ENCODE assay signal across 12 cellular contexts in genomic region chr18:10020176-10020575, GRCh38.
DNase-seq lines count a peak whose midpoint lies in the region; ATAC-seq and TF ChIP-seq lines count a peak whose summit lies in the region.
"Had no signal": no experiment of that assay in that cellular context is flagged by ENCODE, and none has a peak within 500 bp of the region (broad histone marks: within the 10 kb centered on the region; RNA-seq: fewer than 3 reads in every experiment).

No MANE protein-coding gene starts in this region.

- POLR2A ChIA-PET in PC-3 (lab: Charles Lee; ENCODE audit: unreplicated experiment) = no interaction called here
- POLR2A ChIA-PET in CD8-positive, alpha-beta T cell (lab: Charles Lee) = no interaction called here

- peaks cover 47% of the 10 kb centered on the region for H3K4me1 Mint-ChIP-seq in mesothelial cell of epicardium
- peaks cover 7% of the 10 kb centered on the region for H3K4me1 Mint-ChIP-seq in CD8-positive, alpha-beta T cell (ENCODE audit: low read depth)

- no peaks in the 10 kb centered on the region for H3K36me3 ChIP-seq in PC-3 (ENCODE audit: low read depth, low read length)
- no peaks in the 10 kb centered on the region for H3K36me3 ChIP-seq in CD8-positive, alpha-beta T cell (ENCODE audit: insufficient read depth, low read length)
- H3K36me3 ChIP-seq: colonic mucosa had no signal

- H4K20me1 ChIP-seq in PC-3 (ENCODE audit: low read length) = no peaks in the 10 kb centered on the region

- H3K9ac ChIP-seq in PC-3 (ENCODE audit: low read length) = no peak overlapping the region

- no peaks in the 10 kb centered on the region for H3K27me3 Mint-ChIP-seq in mesothelial cell of epicardium (ENCODE audit: low read depth)
- H3K27me3 Mint-ChIP-seq in CD8-positive, alpha-beta T cell (ENCODE audit: low read depth) = no peaks in the 10 kb centered on the region

- H3K27me3 ChIP-seq in PC-3 (ENCODE audit: low read length) = peaks cover 6% of the 10 kb centered on the region; the same call in 1 of the 2 replicates
- H3K27me3 ChIP-seq in CD8-positive, alpha-beta T cell (ENCODE audit: insufficient read depth, low read length) = no peaks in the 10 kb centered on the region
- H3K27me3 ChIP-seq: colonic mucosa had no signal

- BruUV-seq in PC-3 (replicated peaks; lab: Mats Ljungman, UMichigan) = no TSS peak

- H3K9me3 ChIP-seq in PC-3 (ENCODE audit: low read length) = no peaks in the 10 kb centered on the region
- no peaks in the 10 kb centered on the region for H3K9me3 ChIP-seq in CD8-positive, alpha-beta T cell (ENCODE audit: low read length)
- H3K9me3 ChIP-seq: colonic mucosa had no signal

- H3K4me3 Mint-ChIP-seq in mesothelial cell of epicardium = no peak overlapping the region
- no peak overlapping the region for H3K4me3 Mint-ChIP-seq in CD8-positive, alpha-beta T cell
- H3K4me3 Mint-ChIP-seq: activated naive CD8-positive, alpha-beta T cell; nephron progenitor cell had no signal

- peaks cover 2% of the 10 kb centered on the region for H3K36me3 Mint-ChIP-seq in mesothelial cell of epicardium
- no peaks in the 10 kb centered on the region for H3K36me3 Mint-ChIP-seq in CD8-positive, alpha-beta T cell
- H3K36me3 Mint-ChIP-seq: activated naive CD8-positive, alpha-beta T cell had no signal

- intact Hi-C loops in PC-3 (cut with micrococcal nuclease) = no loop called here
- intact Hi-C loops in posterior vena cava (cut with DNase I) = no loop called here
- intact Hi-C loops in CD8-positive, alpha-beta T cell (cut with DNase I, micrococcal nuclease) = no loop called here

- no peaks in the 10 kb centered on the region for H3K79me2 ChIP-seq in PC-3 (ENCODE audit: low read length)

- H2AFZ ChIP-seq in PC-3 (ENCODE audit: low read length) = no peak overlapping the region

- no peaks in the 10 kb centered on the region for H3K9me2 ChIP-seq in PC-3 (replicated peaks; ENCODE audit: low read length)

- H3K4me1 ChIP-seq in PC-3 (ENCODE audit: insufficient read depth, low read length) = peaks cover 26% of the 10 kb centered on the region
- no peaks in the 10 kb centered on the region for H3K4me1 ChIP-seq in CD8-positive, alpha-beta T cell (ENCODE audit: insufficient read depth, low read length)
- H3K4me1 ChIP-seq: colonic mucosa had no signal

- no peak overlapping the region for H3K4me3 ChIP-seq in PC-3 (ENCODE audit: low read length)
- no peak overlapping the region for H3K4me3 ChIP-seq in CD8-positive, alpha-beta T cell (ENCODE audit: low read depth, low read length)
- H3K4me3 ChIP-seq: colonic mucosa had no signal

- TF ChIP-seq CTCF in PC-3 (conservative IDR thresholded peaks at IDR 0.05; ENCODE audit: low read depth, low read length) (no peak), mesothelial cell of epicardium (IDR thresholded peaks at IDR 0.05; ENCODE audit: unreplicated experiment) (no peak)
- no peak for TF ChIP-seq CTCF in CD8-positive, alpha-beta T cell (IDR thresholded peaks at IDR 0.05)

- no peak overlapping the region for H3K4me2 ChIP-seq in PC-3 (ENCODE audit: low read length)

- peaks cover 4% of the 10 kb centered on the region for H3K9me3 Mint-ChIP-seq in mesothelial cell of epicardium
- H3K9me3 Mint-ChIP-seq in CD8-positive, alpha-beta T cell = no peaks in the 10 kb centered on the region

- DNase-seq in DMS79 treated with DMSO at 0.1 percent for 48 hours (lab: John Stamatoyannopoulos, UW) (peak; percentile 54), NCI-H187 (lab: John Stamatoyannopoulos, UW) (peak; percentile 38 to 65), PC-3 (peak; percentile 40), mesothelial cell of epicardium (ENCODE audit: low spot score in 2 of 2, unreplicated experiment in 2 of 2) (no peak), posterior vena cava (ENCODE audit: low spot score) (no peak), medulla oblongata (ENCODE audit: extremely low spot score) (no peak)
- DNase-seq in CD8-positive, alpha-beta T cell = no peak
- DNase-seq: colonic mucosa, nephron progenitor cell had no signal

- CTCF ChIA-PET in PC-3 (lab: Charles Lee) = no interaction called here
- CTCF ChIA-PET in CD8-positive, alpha-beta T cell (lab: Charles Lee) = interaction anchor here (0.8 kb wide), 1 partner anchor 48 kb away, joined by 3 read pairs; no protein-coding TSS in a partner anchor

- H3F3A ChIP-seq in PC-3 (ENCODE audit: low read length, unreplicated experiment) = no peaks in the 10 kb centered on the region

- peak overlapping the region; percentile 1 for H3K27ac Mint-ChIP-seq in mesothelial cell of epicardium
- no peak overlapping the region for H3K27ac Mint-ChIP-seq in CD8-positive, alpha-beta T cell
- H3K27ac Mint-ChIP-seq: activated naive CD8-positive, alpha-beta T cell; nephron progenitor cell had no signal

- no peak overlapping the region for H3K27ac ChIP-seq in PC-3 (ENCODE audit: low read length)
- no peak overlapping the region for H3K27ac ChIP-seq in CD8-positive, alpha-beta T cell (ENCODE audit: low read depth, low read length)
- H3K27ac ChIP-seq: C4-2B, colonic mucosa had no signal

- ATAC-seq in PC-3 (peak; percentile 57), HG02981 (IDR thresholded peaks at IDR 0.05; ENCODE audit: unreplicated experiment) (no peak)
- ATAC-seq in CD8-positive, alpha-beta T cell = no peak

Comparison
In these comparisons a context has a peak if more than half of its experiments do, and no peak if none do; other contexts are left out.
1. DNase-seq: peak in DMS79 treated with DMSO at 0.1 percent for 48 hours (single experiment), NCI-H187 (2 of 2) and PC-3 (single experiment); none in mesothelial cell of epicardium (0 of 2), posterior vena cava (single experiment), CD8-positive, alpha-beta T cell (0 of 7) and medulla oblongata (single experiment).